19 cellular contexts compared by ENCODE assay signal in the genomic region with DNA sequence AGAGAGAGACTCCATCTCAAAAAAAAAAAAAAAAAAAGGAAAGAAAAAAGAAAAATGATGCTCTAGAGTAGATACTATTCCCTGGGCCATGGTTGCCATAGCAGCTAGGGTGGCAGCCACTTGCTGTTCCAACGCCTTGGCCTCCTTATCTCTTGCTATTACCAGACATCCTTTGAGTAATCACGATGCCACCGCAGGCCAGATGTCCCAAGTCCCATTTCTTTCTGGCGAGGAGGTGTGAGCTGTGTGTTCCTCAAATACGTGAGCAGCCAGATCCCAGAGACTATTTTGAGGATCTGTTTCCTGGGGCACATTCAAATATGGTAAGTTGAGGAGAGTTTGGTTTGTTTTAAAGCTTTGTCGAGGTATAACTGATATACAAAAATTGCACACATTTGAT.
"Had no signal": no experiment of that assay in that cellular context is flagged by ENCODE, and none has a peak within 500 bp of the region (broad histone marks: within the 10 kb centered on the region; RNA-seq: fewer than 3 reads in every experiment).

No MANE protein-coding gene starts in this region.

- H3K36me3 Mint-ChIP-seq: immature natural killer cell; memory B cell; naive B cell; stimulated activated naive B cell treated with anti-CD40 and anti-IgM and Interleukin-4, amounts not matched to agents 10 μg/mL and 1 μg/mL and 100 μg/mL, for 72 hours had no signal

- H3K27ac Mint-ChIP-seq: memory B cell; nephron; stimulated activated naive B cell treated with anti-CD40 and anti-IgM and Interleukin-4, amounts not matched to agents 10 μg/mL and 1 μg/mL and 100 μg/mL, for 72 hours; stimulated activated naive CD8-positive, alpha-beta T cell treated with anti-CD3 and anti-CD28 coated beads, Interleukin-15, amount 100 ng/mL, for 72 hours had no signal

- H3K9me3 Mint-ChIP-seq: immature natural killer cell; memory B cell; nephron; stimulated activated naive CD8-positive, alpha-beta T cell treated with anti-CD3 and anti-CD28 coated beads, Interleukin-15, amount 100 ng/mL, for 72 hours had no signal

- ATAC-seq: gastroesophageal sphincter; left cardiac atrium; lower lobe of right lung; stimulated activated naive B cell treated with anti-CD40 and anti-IgM and Interleukin-4, amounts not matched to agents 10 μg/mL and 1 μg/mL and 100 μg/mL, for 72 hours; stimulated activated naive CD8-positive, alpha-beta T cell treated with anti-CD3 and anti-CD28 coated beads, Interleukin-15, amount 100 ng/mL, for 72 hours had no signal

- DNase-seq: cortex of kidney; effector memory CD4-positive, alpha-beta T cell; glutamatergic neuron; immature natural killer cell; kidney; left cardiac atrium; left ventricle myocardium inferior; lower lobe of right lung; midbrain; naive B cell; sigmoid colon; stimulated activated CD4-positive, alpha-beta T cell treated with anti-CD3 and anti-CD28 coated beads, Interleukin-2, amount 100 ng/mL, for 24 hours; stimulated activated CD4-positive, alpha-beta T cell treated with anti-CD3 and anti-CD28 coated beads, Interleukin-4, amount 100 ng/mL, for 4 hours; stimulated activated naive B cell treated with anti-CD40 and anti-IgM and Interleukin-4, amounts not matched to agents 10 μg/mL and 1 μg/mL and 100 μg/mL, for 72 hours; stimulated activated naive CD8-positive, alpha-beta T cell treated with anti-CD3 and anti-CD28 coated beads, Interleukin-15, amount 100 ng/mL, for 72 hours; transverse colon had no signal
